Comparison of ENCODE assay signal across 9 cellular contexts in genomic region chr5:135031813-135032612, GRCh38. TPM values are rescaled to one million over a fixed set of nuclear protein-coding genes. Genes with fewer than 3 reads are reported as not detected.
A peak's percentile ranks its signal among the peaks of the same experiment; 100 is the strongest.
DNase-seq lines count a peak whose midpoint lies in the region; ATAC-seq and TF ChIP-seq lines count a peak whose summit lies in the region.
"Had no signal": no experiment of that assay in that cellular context is flagged by ENCODE, and none has a peak within 500 bp of the region (broad histone marks: within the 10 kb centered on the region; RNA-seq: fewer than 3 reads in every experiment).

No MANE protein-coding gene starts in this region.

- POLR2A ChIA-PET in MCF 10A (lab: Yijun Ruan, JAX), result interaction anchor here (0.6 to 3.9 kb wide), 11 partner anchors 8 to 298 kb away, joined by 3 to 55 read pairs (median 6); partner anchors contain the start of gene PCBD2
- POLR2A ChIA-PET in WTC11 (lab: Charles Lee), result no interaction called here

- H3K36me3 Mint-ChIP-seq in MCF 10A (ENCODE audit: insufficient read depth, unreplicated experiment) (peaks cover 25% of the 10 kb centered on the region), WTC11 (no peaks in the 10 kb centered on the region)

- BruUV-seq in MCF 10A (replicated peaks; lab: Mats Ljungman, UMichigan), result no TSS peak

- 13% methylated on average over 12 of the region's 12 CpGs for WGBS in urinary bladder

- CTCF ChIA-PET in MCF 10A (lab: Yijun Ruan, JAX), result interaction anchor here (0.6 to 2.0 kb wide), 13 partner anchors 10 to 301 kb away, joined by 3 to 14 read pairs (median 3); no protein-coding TSS in a partner anchor
- CTCF ChIA-PET in WTC11 (lab: Charles Lee), result interaction anchor here (1.7 kb wide), 1 partner anchor 11 kb away, joined by 3 read pairs; no protein-coding TSS in a partner anchor

- H3K9me3 Mint-ChIP-seq in MCF 10A (ENCODE audit: unreplicated experiment) (peaks cover 8% of the 10 kb centered on the region), WTC11 (no peaks in the 10 kb centered on the region)

- no peak for TF ChIP-seq POLR2A in breast epithelium (IDR thresholded peaks at IDR 0.05)

- TF ChIP-seq CTCF in MCF 10A (IDR thresholded peaks at IDR 0.05; ENCODE audit: unreplicated experiment), result no peak
- TF ChIP-seq CTCF in breast epithelium (IDR thresholded peaks at IDR 0.05), result no peak
- TF ChIP-seq CTCF in WTC11 (IDR thresholded peaks at IDR 0.05), result no peak

- H3K27me3 Mint-ChIP-seq in MCF 10A (ENCODE audit: insufficient read depth, unreplicated experiment), result no peaks in the 10 kb centered on the region
- H3K27me3 Mint-ChIP-seq in WTC11 (ENCODE audit: low read depth), result peaks cover 94% of the 10 kb centered on the region

- no peak overlapping the region for H3K9ac ChIP-seq in iPS-20b (ENCODE audit: low read depth, low read length)

- H3K27ac ChIP-seq in breast epithelium (no peak overlapping the region), iPS-20b (ENCODE audit: low read length) (no peak overlapping the region), urinary bladder (ENCODE audit: low read depth) (peak overlapping the region; percentile 94)

- H3K4me3 Mint-ChIP-seq in MCF 10A (ENCODE audit: unreplicated experiment) (peak overlapping the region; percentile 88), WTC11 (peak overlapping the region; percentile 51)

- peak overlapping the region; percentile 76 for H3K27ac Mint-ChIP-seq in MCF 10A (ENCODE audit: low read depth, unreplicated experiment)
- no peak overlapping the region for H3K27ac Mint-ChIP-seq in WTC11

- no peaks in the 10 kb centered on the region for H3K9me3 ChIP-seq in breast epithelium
- peaks cover 3% of the 10 kb centered on the region; the same call in 1 of the 2 replicates for H3K9me3 ChIP-seq in iPS-20b (ENCODE audit: insufficient read depth, low read depth, low read length)

- intact Hi-C loops in MCF 10A (cut with micrococcal nuclease) (loop anchor here (1.0 to 5.0 kb wide), 6 partner anchors 109 to 300 kb away; no protein-coding TSS in a partner anchor), breast epithelium (cut with DNase I; ENCODE audit: low total_unique reads) (no loop called here)

- H3K4me1 ChIP-seq in breast epithelium (peaks cover 13 to 17% of the 10 kb centered on the region in 2 donors), iPS-20b (ENCODE audit: insufficient read depth, low read length) (peaks cover 7% of the 10 kb centered on the region), urinary bladder (ENCODE audit: insufficient read depth) (no peaks in the 10 kb centered on the region)

- H3K4me3 ChIP-seq in breast epithelium (no peak overlapping the region), iPS-20b (ENCODE audit: low read length) (peak overlapping the region; percentile 55), urinary bladder (ENCODE audit: low read depth, low read length) (peak overlapping the region; percentile 67)

- H3K36me3 ChIP-seq in breast epithelium, result no peaks in the 10 kb centered on the region
- H3K36me3 ChIP-seq in iPS-20b (ENCODE audit: insufficient read depth, low read depth, low read length), result no peaks in the 10 kb centered on the region
- H3K36me3 ChIP-seq in urinary bladder (ENCODE audit: insufficient read depth), result no peaks in the 10 kb centered on the region

- peak; percentile 19 for DNase-seq in MCF 10A (ENCODE audit: unreplicated experiment)
- DNase-seq in breast epithelium (ENCODE audit: low spot score in 2 of 2), result no peak
- DNase-seq in WTC11 (ENCODE audit: low spot score), result no peak
- DNase-seq in stimulated activated CD4-positive, alpha-beta T cell treated with anti-CD3 and anti-CD28 coated beads, Interleukin-1b, Interleukin-23, amount 100 ng/mL, for 48 hours, result no peak
- DNase-seq in NCI-H1436 (lab: John Stamatoyannopoulos, UW), result no peak
- DNase-seq: caudate nucleus had no signal

- H3K27me3 ChIP-seq in breast epithelium, result peaks cover 7 to 99% of the 10 kb centered on the region in 2 donors
- peaks cover 100% of the 10 kb centered on the region for H3K27me3 ChIP-seq in iPS-20b (ENCODE audit: insufficient read depth, low read length)

- ATAC-seq in WTC11 (no peak), HG02938 (IDR thresholded peaks at IDR 0.05; ENCODE audit: unreplicated experiment) (no peak)

- peaks cover 14% of the 10 kb centered on the region for H3K4me1 Mint-ChIP-seq in MCF 10A (ENCODE audit: insufficient read depth, unreplicated experiment)
- peaks cover 50% of the 10 kb centered on the region for H3K4me1 Mint-ChIP-seq in WTC11

TF ChIP-seq in WTC11, 78 proteins besides CTCF, POLR2A, EP300 and RAD21 (continues in another document):
- TF ChIP-seq NR2C2 (CRISPR knock-in tag; IDR thresholded peaks at IDR 0.05) (no peak), ERG (CRISPR knock-in tag; IDR thresholded peaks at IDR 0.05) (no peak), USF2 (CRISPR knock-in tag; IDR thresholded peaks at IDR 0.05) (no peak), FOXJ3 (CRISPR knock-in tag; IDR thresholded peaks at IDR 0.05; ENCODE audit: borderline replicate concordance) (no peak), NR3C1 (CRISPR knock-in tag; conservative IDR thresholded peaks at IDR 0.05; ENCODE audit: low read depth) (no peak), CBFB (CRISPR knock-in tag; IDR thresholded peaks at IDR 0.05; ENCODE audit: low read depth) (no peak), ZBTB21 (CRISPR knock-in tag; IDR thresholded peaks at IDR 0.05; ENCODE audit: borderline replicate concordance) (no peak), ZNF219 (CRISPR knock-in tag; IDR thresholded peaks at IDR 0.05; ENCODE audit: borderline replicate concordance) (no peak), FOXP4 (CRISPR knock-in tag; IDR thresholded peaks at IDR 0.05) (no peak), ZNF416 (CRISPR knock-in tag; IDR thresholded peaks at IDR 0.05) (no peak), NR1H2 (CRISPR knock-in tag; IDR thresholded peaks at IDR 0.05) (no peak), ZNF263 (CRISPR knock-in tag; IDR thresholded peaks at IDR 0.05; ENCODE audit: low read depth) (no peak), GTF2I (CRISPR knock-in tag; conservative IDR thresholded peaks at IDR 0.05) (no peak), RELA (CRISPR knock-in tag; IDR thresholded peaks at IDR 0.05; ENCODE audit: borderline replicate concordance) (no peak), SMAD3 (CRISPR knock-in tag; IDR thresholded peaks at IDR 0.05; ENCODE audit: borderline replicate concordance) (no peak), USF1 (CRISPR knock-in tag; IDR thresholded peaks at IDR 0.05) (no peak), GABPB1 (CRISPR knock-in tag; IDR thresholded peaks at IDR 0.05) (no peak), TEAD1 (CRISPR knock-in tag; IDR thresholded peaks at IDR 0.05) (no peak), TP53 (CRISPR knock-in tag; IDR thresholded peaks at IDR 0.05) (no peak)

RNA-seq across cellular contexts. Expression of gene PITX1, which starts 2.0 kb away (rescaled TPM):
- total RNA-seq in MCF 10A (2022), result 37.1 and 42.9 TPM in 2 replicates
- 1 to 10 TPM in 1 of 3 donors, under 1 TPM in 2; 0.15 to 2.1 (median 0.33) TPM for total RNA-seq in breast epithelium
- total RNA-seq in WTC11 (2021), result 0.07 to 0.23 TPM (median 0.13 TPM) in 3 replicates
- total RNA-seq in urinary bladder, result 50.1 TPM
- polyA plus RNA-seq in urinary bladder, result 178 TPM

Comparison
In these comparisons a context has a peak if more than half of its experiments do, and no peak if none do; other contexts are left out.
1. RNA of gene PITX1, which starts 2.0 kb away (total RNA-seq): 50.1 TPM in urinary bladder (single experiment) and 37.1 to 42.9 TPM in MCF 10A; 0.15 to 2.1 TPM in breast epithelium and 0.07 to 0.23 TPM in WTC11; every median in the first group is over 10 times any median in the second.
2. H3K4me3 ChIP-seq: peak in iPS-20b (single experiment) and urinary bladder (single experiment); none in breast epithelium (0 of 3).